Comparison of ENCODE assay signal across 1 cellular context in the genomic region with DNA sequence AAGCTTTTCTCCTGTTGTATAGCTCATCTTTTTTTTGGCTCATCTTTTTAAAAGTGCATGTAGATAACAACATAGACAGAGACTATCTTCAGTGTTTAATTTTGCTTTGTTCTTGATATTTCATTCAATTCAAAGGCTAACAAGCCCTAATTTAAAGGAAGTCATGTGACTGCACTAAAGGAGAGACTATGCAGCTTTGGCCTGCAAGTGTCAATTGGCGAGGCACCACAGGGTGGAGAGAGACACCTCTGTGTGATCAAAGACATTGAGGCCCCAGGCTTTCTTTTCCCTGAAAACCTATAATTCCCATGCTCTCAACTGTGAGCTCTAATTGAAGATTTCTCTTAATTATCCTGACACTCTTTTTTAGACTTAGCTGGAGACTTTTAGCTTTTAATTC.
TF ChIP-seq lines count a peak whose summit lies in the region.

No MANE protein-coding gene starts in this region.

TF ChIP-seq in WTC11, 78 proteins besides CTCF, POLR2A, EP300 and RAD21 (continued from another document):
- TF ChIP-seq, protein P1, sequence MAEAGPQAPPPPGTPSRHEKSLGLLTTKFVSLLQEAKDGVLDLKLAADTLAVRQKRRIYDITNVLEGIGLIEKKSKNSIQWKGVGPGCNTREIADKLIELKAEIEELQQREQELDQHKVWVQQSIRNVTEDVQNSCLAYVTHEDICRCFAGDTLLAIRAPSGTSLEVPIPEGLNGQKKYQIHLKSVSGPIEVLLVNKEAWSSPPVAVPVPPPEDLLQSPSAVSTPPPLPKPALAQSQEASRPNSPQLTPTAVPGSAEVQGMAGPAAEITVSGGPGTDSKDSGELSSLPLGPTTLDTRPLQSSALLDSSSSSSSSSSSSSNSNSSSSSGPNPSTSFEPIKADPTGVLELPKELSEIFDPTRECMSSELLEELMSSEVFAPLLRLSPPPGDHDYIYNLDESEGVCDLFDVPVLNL (CRISPR knock-in tag; IDR thresholded peaks at IDR 0.05; ENCODE audit: borderline replicate concordance, low read depth) = no peak
